Comparison of ENCODE assay signal across 8 cellular contexts in genomic region chr1:58814251-58815068, GRCh38. TPM values are rescaled to one million over a fixed set of nuclear protein-coding genes. Genes with fewer than 3 reads are reported as not detected.
DNase-seq lines count a peak whose midpoint lies in the region; ATAC-seq lines count a peak whose summit lies in the region.

No MANE protein-coding gene starts in this region.

- H3K9me3 ChIP-seq in mesenchymal stem cell (ENCODE audit: control insufficient read depth, low read length) = no peaks in the 10 kb centered on the region

- peak overlapping the region; percentile 75 for H2BK120ac ChIP-seq in mesenchymal stem cell (ENCODE audit: low read depth, low read length)

- ATAC-seq in activated CD8-positive, alpha-beta memory T cell treated with anti-CD3 and anti-CD28 coated beads, Interleukin-2, amount 10 ng/mL, durations not matched to agents 7 days and 5 days = no peak
- ATAC-seq in GM19463 (IDR thresholded peaks at IDR 0.05; ENCODE audit: unreplicated experiment) = no peak
- no peak for ATAC-seq in GM21737 (IDR thresholded peaks at IDR 0.05; ENCODE audit: unreplicated experiment)

- peak overlapping the region; percentile 97 for H2BK5ac ChIP-seq in mesenchymal stem cell (ENCODE audit: low read depth, low read length, poor library complexity, severe bottlenecking)

- H3K36me3 ChIP-seq in mesenchymal stem cell (ENCODE audit: control insufficient read depth in 1 of 2, insufficient read depth in 2 of 2, low read depth in 1 of 2, low read length in 2 of 2) = no peaks in the 10 kb centered on the region

- peaks cover 5% of the 10 kb centered on the region for H3K27me3 Mint-ChIP-seq in activated CD8-positive, alpha-beta memory T cell treated with anti-CD3 and anti-CD28 coated beads, Interleukin-2, amount 10 ng/mL, durations not matched to agents 7 days and 5 days

- H3K9ac ChIP-seq in mesenchymal stem cell (ENCODE audit: low read length) = peak overlapping the region; percentile 90

- peaks cover 40% of the 10 kb centered on the region for H3K4me1 Mint-ChIP-seq in activated CD8-positive, alpha-beta memory T cell treated with anti-CD3 and anti-CD28 coated beads, Interleukin-2, amount 10 ng/mL, durations not matched to agents 7 days and 5 days

- peak overlapping the region in 1 of 2 experiments; percentile 78 for H3K4me3 ChIP-seq in mesenchymal stem cell (ENCODE audit: insufficient read depth in 1 of 2, low read depth in 1 of 2, low read length in 2 of 2)

- peak overlapping the region; percentile 74 for H3K4me3 Mint-ChIP-seq in activated CD8-positive, alpha-beta memory T cell treated with anti-CD3 and anti-CD28 coated beads, Interleukin-2, amount 10 ng/mL, durations not matched to agents 7 days and 5 days

- H3K4ac ChIP-seq in mesenchymal stem cell (ENCODE audit: low read depth in 1 of 2, low read length in 2 of 2) = peak overlapping the region; percentile 84 to 94

- H3K14ac ChIP-seq in mesenchymal stem cell (ENCODE audit: low read length in 2 of 2) = no peak overlapping the region

- peak overlapping the region; percentile 55 to 88 for H3K18ac ChIP-seq in mesenchymal stem cell (ENCODE audit: low read depth in 1 of 2, low read length in 2 of 2)

- peak overlapping the region; percentile 97 for H4K8ac ChIP-seq in mesenchymal stem cell (ENCODE audit: low read length)

- H2AFZ ChIP-seq in mesenchymal stem cell (ENCODE audit: low read depth, low read length) = peak overlapping the region; percentile 47

- H3K36me3 Mint-ChIP-seq in activated CD8-positive, alpha-beta memory T cell treated with anti-CD3 and anti-CD28 coated beads, Interleukin-2, amount 10 ng/mL, durations not matched to agents 7 days and 5 days = peaks cover 3% of the 10 kb centered on the region

- peaks cover 4% of the 10 kb centered on the region for H3K79me1 ChIP-seq in mesenchymal stem cell (replicated peaks; ENCODE audit: low read length, poor library complexity, severe bottlenecking)

- peak overlapping the region; percentile 80 to 91 for H2BK12ac ChIP-seq in mesenchymal stem cell (ENCODE audit: low read length in 2 of 2)

- peak overlapping the region in 1 of 2 experiments; percentile 19 for H3K23ac ChIP-seq in mesenchymal stem cell (ENCODE audit: low read length in 2 of 2)

- DNase-seq in activated CD8-positive, alpha-beta memory T cell treated with anti-CD3 and anti-CD28 coated beads, Interleukin-2, amount 10 ng/mL, durations not matched to agents 7 days and 5 days = no peak
- DNase-seq in activated CD8-positive, alpha-beta memory T cell treated with anti-CD3 and anti-CD28 coated beads for 24 hours = no peak
- DNase-seq in dermis microvascular lymphatic vessel endothelial cell (ENCODE audit: low read depth in 2 of 2) (peak; percentile 49 to 70), mesenchymal stem cell (peak; percentile 72), ureter (ENCODE audit: low spot score) (peak; percentile 79), medulla oblongata (ENCODE audit: extremely low spot score) (no peak)

- peak overlapping the region; percentile 98 for H4K91ac ChIP-seq in mesenchymal stem cell (ENCODE audit: low read length)

- H2BK15ac ChIP-seq in mesenchymal stem cell (ENCODE audit: low read depth, poor library complexity, severe bottlenecking) = peak overlapping the region; percentile 87

- no peaks in the 10 kb centered on the region for H3K27me3 ChIP-seq in mesenchymal stem cell (ENCODE audit: control insufficient read depth in 1 of 2, insufficient read depth in 1 of 2, low read length in 2 of 2)

- CTCF ChIA-PET in activated CD8-positive, alpha-beta memory T cell treated with anti-CD3 and anti-CD28 coated beads, Interleukin-2, amount 10 ng/mL, durations not matched to agents 7 days and 5 days (lab: Charles Lee) = interaction anchor here (1.2 kb wide), 1 partner anchor 32 kb away, joined by 5 read pairs; no protein-coding TSS in a partner anchor

- peaks cover 18% of the 10 kb centered on the region for H3K4me1 ChIP-seq in mesenchymal stem cell (ENCODE audit: control insufficient read depth, insufficient read depth, low read depth, low read length)

- peak overlapping the region; percentile 43 for H3K27ac Mint-ChIP-seq in activated CD8-positive, alpha-beta memory T cell treated with anti-CD3 and anti-CD28 coated beads, Interleukin-2, amount 10 ng/mL, durations not matched to agents 7 days and 5 days

- H3K4me2 ChIP-seq in mesenchymal stem cell (ENCODE audit: low read length, poor library complexity, severe bottlenecking) = peak overlapping the region; percentile 77

- no peaks in the 10 kb centered on the region for H3K9me3 Mint-ChIP-seq in activated CD8-positive, alpha-beta memory T cell treated with anti-CD3 and anti-CD28 coated beads, Interleukin-2, amount 10 ng/mL, durations not matched to agents 7 days and 5 days (ENCODE audit: low read depth)

- H3K27ac ChIP-seq in mesenchymal stem cell (ENCODE audit: low read length, poor library complexity, severe bottlenecking) = peak overlapping the region; percentile 93

- WGBS in mesenchymal stem cell = 13% methylated on average over 45 of the region's 45 CpGs

- peak overlapping the region; percentile 69 for H2AK5ac ChIP-seq in mesenchymal stem cell (ENCODE audit: low read length, severe bottlenecking)

RNA-seq across cellular contexts. Expression of gene JUN, which starts 30.6 kb away (rescaled TPM):
- 100 to 1,000 TPM in 1 of 2 experiments, 10 to 100 TPM in 1; 50.5 to 129 TPM for total RNA-seq in activated CD8-positive, alpha-beta memory T cell treated with anti-CD3 and anti-CD28 coated beads, Interleukin-2, amount 10 ng/mL, durations not matched to agents 7 days and 5 days
- total RNA-seq in dermis microvascular lymphatic vessel endothelial cell = 43.4 and 72.7 TPM in 2 replicates
- polyA plus RNA-seq in mesenchymal stem cell (2013, experiment 1 of 2) = 118 TPM
- 114 TPM for polyA plus RNA-seq in mesenchymal stem cell (2013, experiment 2 of 2)
- total RNA-seq in ureter = 37.9 TPM

Comparison
In these comparisons a context has a peak if more than half of its experiments do, and no peak if none do; other contexts are left out.
1. DNase-seq: peak in dermis microvascular lymphatic vessel endothelial cell (2 of 2), mesenchymal stem cell (single experiment) and ureter (single experiment); none in activated CD8-positive, alpha-beta memory T cell treated with anti-CD3 and anti-CD28 coated beads, Interleukin-2, amount 10 ng/mL, durations not matched to agents 7 days and 5 days (single experiment), activated CD8-positive, alpha-beta memory T cell treated with anti-CD3 and anti-CD28 coated beads for 24 hours (single experiment) and medulla oblongata (single experiment).